In the genomic region with DNA sequence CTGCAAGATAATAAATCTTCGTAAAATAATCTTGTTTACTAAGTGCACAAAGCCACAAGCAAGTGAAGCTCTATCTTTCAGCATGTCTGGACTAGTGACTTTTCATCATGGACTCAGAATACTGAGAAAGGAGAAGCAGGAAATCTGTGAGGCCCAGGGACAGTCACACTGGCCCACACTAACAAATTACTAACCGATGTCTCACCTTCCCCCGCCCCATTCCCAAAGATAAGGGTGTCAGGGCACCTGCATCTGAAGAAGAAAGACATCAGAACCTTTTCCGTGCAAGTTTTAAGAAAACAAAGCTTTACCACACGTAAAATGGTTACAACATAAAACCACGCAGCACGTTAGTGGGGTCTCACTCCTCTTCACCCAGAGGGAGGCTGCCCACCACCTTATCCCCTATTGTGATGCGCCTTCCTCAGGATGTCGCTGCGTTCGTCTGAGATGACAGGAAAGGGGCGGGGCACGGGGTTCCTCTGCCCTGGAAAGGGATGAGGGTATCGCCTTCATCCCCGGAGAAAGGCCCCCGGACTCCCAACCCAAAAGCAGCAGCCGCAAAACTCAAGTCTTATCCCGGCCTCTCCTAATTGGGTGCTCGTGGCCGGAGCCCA, we compare ENCODE assay signal across 8 cellular contexts. TPM values are rescaled to one million over a fixed set of nuclear protein-coding genes. Genes with fewer than 3 reads are reported as not detected.
DNase-seq lines count a peak whose midpoint lies in the region; ATAC-seq and TF ChIP-seq lines count a peak whose summit lies in the region.

No MANE protein-coding gene starts in this region.

- DNase-seq in DMS53 treated with DMSO at 0.1 percent for 48 hours (lab: John Stamatoyannopoulos, UW; ENCODE audit: unreplicated experiment) (peak; percentile 49), HT1080 (ENCODE audit: low read depth) (peak; percentile 81), RPMI8226 (peak; percentile 36), Right ventricle myocardium inferior (ENCODE audit: missing footprints) (peak; percentile 83), ureter (ENCODE audit: low spot score) (peak; percentile 63)
- peak; percentile 64 for DNase-seq in activated naive CD4-positive, alpha-beta T cell treated with Interleukin-2 at 50 U/mL for 16 hours

- peak overlapping the region; percentile 79 for H3K27ac ChIP-seq in parathyroid adenoma

- ATAC-seq in GM21447 (IDR thresholded peaks at IDR 0.05; ENCODE audit: unreplicated experiment), result peak; percentile 61
- peak; percentile 54 for ATAC-seq in Right ventricle myocardium inferior

- H3K4me1 ChIP-seq in parathyroid adenoma, result no peaks in the 10 kb centered on the region

- peak overlapping the region; percentile 89 for H2AFZ ChIP-seq in parathyroid adenoma

- H3K4me3 ChIP-seq in parathyroid adenoma (ENCODE audit: low read depth, low read length), result peak overlapping the region; percentile 57

- H3K27me3 ChIP-seq in parathyroid adenoma (ENCODE audit: control insufficient read depth, insufficient read depth, low read length), result no peaks in the 10 kb centered on the region

- no peak overlapping the region for H3K4me2 ChIP-seq in parathyroid adenoma (ENCODE audit: low read length)

- no peaks in the 10 kb centered on the region for H3K36me3 ChIP-seq in parathyroid adenoma (ENCODE audit: control insufficient read depth, insufficient read depth, low read length)

- no peak for TF ChIP-seq CTCF in parathyroid adenoma (IDR thresholded peaks at IDR 0.05)

- peak overlapping the region; percentile 61 for H3K9ac ChIP-seq in parathyroid adenoma

- intact Hi-C loops in Right ventricle myocardium inferior (cut with DNase I), result loop anchor here (2.0 to 10.0 kb wide), 2 partner anchors 78 to 208 kb away; no protein-coding TSS in a partner anchor

- H3K79me2 ChIP-seq in parathyroid adenoma, result peaks cover 10% of the 10 kb centered on the region

- H3K9me3 ChIP-seq in parathyroid adenoma (ENCODE audit: control insufficient read depth, low read length), result no peaks in the 10 kb centered on the region

RNA-seq across cellular contexts. Expression of a gene that starts 0.6 kb away (rescaled TPM):
- 62.3 and 64.0 TPM in 2 replicates for total RNA-seq in HT1080 (2014; rRNA removed; shearing (Covaris generic))
- polyA plus RNA-seq in HT1080 (2015; cell fraction: cytosol; rRNA removed), result 55.6 and 60.3 TPM in 2 replicates
- 47.5 and 53.2 TPM in 2 replicates for polyA plus RNA-seq in HT1080 (2015; cell fraction: nucleus; rRNA removed)
- 19.3 TPM for total RNA-seq in Right ventricle myocardium inferior
- 42.3 TPM for total RNA-seq in ureter

RNA-seq across cellular contexts. Expression of a gene that starts 33.4 kb away (rescaled TPM):
- total RNA-seq in HT1080 (2014; rRNA removed; shearing (Covaris generic)), result not detected in 2 replicates
- polyA plus RNA-seq in HT1080 (2015; cell fraction: cytosol; rRNA removed), result not detected in 2 replicates
- not detected in 2 replicates for polyA plus RNA-seq in HT1080 (2015; cell fraction: nucleus; rRNA removed)
- total RNA-seq in Right ventricle myocardium inferior, result not detected
- total RNA-seq in ureter, result not detected

Comparison
In these comparisons a context has a peak if more than half of its experiments do, and no peak if none do; other contexts are left out.
1. Peak in every context shown above with its lines: DNase-seq, ATAC-seq, H3K4me3 ChIP-seq and H3K27ac ChIP-seq.